In genomic region chr3:9770276-9770812, GRCh38 we compare ENCODE assay signal across 8 cellular contexts. TPM values are rescaled to one million over a fixed set of nuclear protein-coding genes. Genes with fewer than 3 reads are reported as not detected.
DNase-seq lines count a peak whose midpoint lies in the region; ATAC-seq and TF ChIP-seq lines count a peak whose summit lies in the region.

No MANE protein-coding gene starts in this region.

- H3K27me3 ChIP-seq in mammary epithelial cell (ENCODE audit: insufficient read depth, low read length) = no peaks in the 10 kb centered on the region

- no peaks in the 10 kb centered on the region for H4K20me1 ChIP-seq in mammary epithelial cell (ENCODE audit: insufficient read depth, low read length)

- no peak for DNase-seq in activated CD4-positive, alpha-beta T cell treated with anti-CD3 and anti-CD28 coated beads, Interleukin-2, amount 10 ng/mL, durations not matched to agents 24 days and 14 days
- no peak for DNase-seq in activated CD4-positive, alpha-beta T cell treated with anti-CD3 and anti-CD28 coated beads for 1 hour
- DNase-seq in mammary epithelial cell = no peak
- DNase-seq in left colon = peak; percentile 85 to 86
- DNase-seq in stimulated activated naive CD8-positive, alpha-beta T cell treated with anti-CD3 and anti-CD28 coated beads, Interleukin-15, amount 100 ng/mL, for 72 hours = no peak
- DNase-seq in dedifferentiated amniotic fluid mesenchymal stem cell (ENCODE audit: extremely low spot score) = no peak
- no peak for DNase-seq in T1000 (lab: John Stamatoyannopoulos, UW)

- intact Hi-C loops in activated CD4-positive, alpha-beta T cell treated with anti-CD3 and anti-CD28 coated beads, Interleukin-2, amount 10 ng/mL, durations not matched to agents 24 days and 14 days (cut with micrococcal nuclease) = loop anchor here (1.0 kb wide), 1 partner anchor 8 kb away; no protein-coding TSS in a partner anchor
- intact Hi-C loops in mammary epithelial cell (cut with micrococcal nuclease) (no loop called here), left colon (cut with DNase I, micrococcal nuclease) (no loop called here)

- H3K27me3 Mint-ChIP-seq in activated CD4-positive, alpha-beta T cell treated with anti-CD3 and anti-CD28 coated beads, Interleukin-2, amount 10 ng/mL, durations not matched to agents 24 days and 14 days = no peaks in the 10 kb centered on the region
- H3K27me3 Mint-ChIP-seq in stimulated activated naive CD8-positive, alpha-beta T cell treated with anti-CD3 and anti-CD28 coated beads, Interleukin-15, amount 100 ng/mL, for 72 hours = peaks cover 7% of the 10 kb centered on the region

- peaks cover 26% of the 10 kb centered on the region for H3K36me3 Mint-ChIP-seq in activated CD4-positive, alpha-beta T cell treated with anti-CD3 and anti-CD28 coated beads, Interleukin-2, amount 10 ng/mL, durations not matched to agents 24 days and 14 days (ENCODE audit: low read depth)

- 16% methylated on average over 12 of the region's 15 CpGs for WGBS in mammary epithelial cell (ENCODE audit: low coverage, missing lambda C conversion rate)

- CTCF ChIA-PET in mammary epithelial cell (lab: Charles Lee; ENCODE audit: low non-redundant PET) = interaction anchor here (0.6 kb wide), 1 partner anchor 160 kb away, joined by 3 read pairs; no protein-coding TSS in a partner anchor

- H3K36me3 ChIP-seq in mammary epithelial cell (ENCODE audit: insufficient read depth, low read length) = no peaks in the 10 kb centered on the region

- H3K9ac ChIP-seq in mammary epithelial cell (ENCODE audit: insufficient read depth, low read length) = no peak overlapping the region

- no peaks in the 10 kb centered on the region for H3K9me3 Mint-ChIP-seq in activated CD4-positive, alpha-beta T cell treated with anti-CD3 and anti-CD28 coated beads, Interleukin-2, amount 10 ng/mL, durations not matched to agents 24 days and 14 days
- H3K9me3 Mint-ChIP-seq in stimulated activated naive CD8-positive, alpha-beta T cell treated with anti-CD3 and anti-CD28 coated beads, Interleukin-15, amount 100 ng/mL, for 72 hours = no peaks in the 10 kb centered on the region

- H3K4me1 Mint-ChIP-seq in activated CD4-positive, alpha-beta T cell treated with anti-CD3 and anti-CD28 coated beads, Interleukin-2, amount 10 ng/mL, durations not matched to agents 24 days and 14 days = peaks cover 43% of the 10 kb centered on the region
- peaks cover 43% of the 10 kb centered on the region for H3K4me1 Mint-ChIP-seq in stimulated activated naive CD8-positive, alpha-beta T cell treated with anti-CD3 and anti-CD28 coated beads, Interleukin-15, amount 100 ng/mL, for 72 hours

- peak overlapping the region in 2 of 3 experiments; percentile 39 to 41 for H3K4me3 ChIP-seq in mammary epithelial cell (replicated peaks in 1 of 3; ENCODE audit: insufficient read depth in 1 of 3, low read depth in 2 of 3, low read length in 3 of 3)

- ATAC-seq in left colon (peak; percentile 37), HG02938 (IDR thresholded peaks at IDR 0.05; ENCODE audit: unreplicated experiment) (no peak)
- ATAC-seq in stimulated activated naive CD8-positive, alpha-beta T cell treated with anti-CD3 and anti-CD28 coated beads, Interleukin-15, amount 100 ng/mL, for 72 hours = peak; percentile 15

- H3K9me3 ChIP-seq in mammary epithelial cell (replicated peaks; ENCODE audit: insufficient read depth, low read length) = no peaks in the 10 kb centered on the region

- H3K27ac Mint-ChIP-seq in activated CD4-positive, alpha-beta T cell treated with anti-CD3 and anti-CD28 coated beads, Interleukin-2, amount 10 ng/mL, durations not matched to agents 24 days and 14 days = peak overlapping the region; percentile 80
- H3K27ac Mint-ChIP-seq in stimulated activated naive CD8-positive, alpha-beta T cell treated with anti-CD3 and anti-CD28 coated beads, Interleukin-15, amount 100 ng/mL, for 72 hours = peak overlapping the region; percentile 5 to 16

- no TSS peak for BruUV-seq in mammary epithelial cell (replicated peaks; lab: Mats Ljungman, UMichigan)

- peaks cover 4% of the 10 kb centered on the region for H3K4me1 ChIP-seq in mammary epithelial cell (ENCODE audit: insufficient read depth, low read length)

- no peaks in the 10 kb centered on the region for H3K79me2 ChIP-seq in mammary epithelial cell (ENCODE audit: insufficient read depth, low read length)

- H2AFZ ChIP-seq in mammary epithelial cell (ENCODE audit: low read depth, low read length) = peak overlapping the region; percentile 85

- TF ChIP-seq CTCF in mammary epithelial cell (conservative IDR thresholded peaks at IDR 0.05 in 1 of 2, IDR thresholded peaks at IDR 0.05 in 1 of 2; ENCODE audit: extremely low read depth in 1 of 2, insufficient read depth in 1 of 2, low read depth in 1 of 2, low read length in 2 of 2) = no peak

- peak overlapping the region; percentile 85 for H3K4me2 ChIP-seq in mammary epithelial cell (ENCODE audit: insufficient read depth, low read depth, low read length)

- H3K27ac ChIP-seq in mammary epithelial cell (ENCODE audit: insufficient read depth, low read depth, low read length) = no peak overlapping the region

- dilution Hi-C loops in mammary epithelial cell (cut with HindIII; ENCODE audit: low sequenced_read_pairs) = no loop called here

- in situ Hi-C loops in mammary epithelial cell (cut with MboI; ENCODE audit: low sequenced_read_pairs in 2 of 2) = no loop called here

- peak overlapping the region; percentile 82 for H3K4me3 Mint-ChIP-seq in activated CD4-positive, alpha-beta T cell treated with anti-CD3 and anti-CD28 coated beads, Interleukin-2, amount 10 ng/mL, durations not matched to agents 24 days and 14 days
- peak overlapping the region; percentile 68 to 74 for H3K4me3 Mint-ChIP-seq in stimulated activated naive CD8-positive, alpha-beta T cell treated with anti-CD3 and anti-CD28 coated beads, Interleukin-15, amount 100 ng/mL, for 72 hours

RNA-seq across cellular contexts. Expression of gene CAMK1, which starts 0.6 kb away (rescaled TPM):
- 81.0 and 83.7 TPM in 2 replicates for total RNA-seq in activated CD4-positive, alpha-beta T cell treated with anti-CD3 and anti-CD28 coated beads, Interleukin-2, amount 10 ng/mL, durations not matched to agents 24 days and 14 days
- total RNA-seq in mammary epithelial cell (1 to 10 TPM in 1 of 2 donors, under 1 TPM in 1; 0.50 to 2.3 TPM), left colon (10 to 100 TPM in 1 of 2 donors, 1 to 10 TPM in 1; 8.2 to 10.9 TPM)
- 2.4 TPM for polyA plus RNA-seq in mammary epithelial cell
- not detected for polyA minus RNA-seq in mammary epithelial cell

RNA-seq across cellular contexts. Expression of gene OGG1, which starts 20.6 kb away (rescaled TPM):
- total RNA-seq in activated CD4-positive, alpha-beta T cell treated with anti-CD3 and anti-CD28 coated beads, Interleukin-2, amount 10 ng/mL, durations not matched to agents 24 days and 14 days = 37.0 and 41.1 TPM in 2 replicates
- total RNA-seq in mammary epithelial cell (10 to 100 TPM; 17.5 to 19.2 TPM), left colon (10 to 100 TPM; 23.8 to 25.0 TPM)
- 18.0 TPM for polyA plus RNA-seq in mammary epithelial cell
- 14.3 TPM for polyA minus RNA-seq in mammary epithelial cell

RNA-seq across cellular contexts. Expression of gene TADA3, which starts 21.9 kb away (rescaled TPM):
- total RNA-seq in activated CD4-positive, alpha-beta T cell treated with anti-CD3 and anti-CD28 coated beads, Interleukin-2, amount 10 ng/mL, durations not matched to agents 24 days and 14 days = 63.4 and 64.6 TPM in 2 replicates
- total RNA-seq in mammary epithelial cell (10 to 100 TPM; 57.5 to 75.5 TPM), left colon (10 to 100 TPM; 54.1 to 67.0 TPM)
- 47.0 TPM for polyA plus RNA-seq in mammary epithelial cell
- polyA minus RNA-seq in mammary epithelial cell = 54.3 TPM

RNA-seq across cellular contexts. Expression of gene ARPC4, which starts 22.5 kb away (rescaled TPM):
- 263 and 267 TPM in 2 replicates for total RNA-seq in activated CD4-positive, alpha-beta T cell treated with anti-CD3 and anti-CD28 coated beads, Interleukin-2, amount 10 ng/mL, durations not matched to agents 24 days and 14 days
- total RNA-seq in mammary epithelial cell (100 to 1,000 TPM; 135 to 202 TPM), left colon (100 to 1,000 TPM; 215 to 222 TPM)
- polyA plus RNA-seq in mammary epithelial cell = 267 TPM
- 174 TPM for polyA minus RNA-seq in mammary epithelial cell

RNA-seq across cellular contexts. Expression of gene BRPF1, which starts 38.8 kb away (rescaled TPM):
- total RNA-seq in activated CD4-positive, alpha-beta T cell treated with anti-CD3 and anti-CD28 coated beads, Interleukin-2, amount 10 ng/mL, durations not matched to agents 24 days and 14 days = 41.7 and 45.3 TPM in 2 replicates
- total RNA-seq in mammary epithelial cell (10 to 100 TPM; 16.5 to 21.2 TPM), left colon (10 to 100 TPM; 14.0 to 15.9 TPM)
- polyA plus RNA-seq in mammary epithelial cell = 8.4 TPM
- 24.1 TPM for polyA minus RNA-seq in mammary epithelial cell

Comparison
In these comparisons a context has a peak if more than half of its experiments do, and no peak if none do; other contexts are left out.
1. DNase-seq: peak in left colon (2 of 2); none in activated CD4-positive, alpha-beta T cell treated with anti-CD3 and anti-CD28 coated beads, Interleukin-2, amount 10 ng/mL, durations not matched to agents 24 days and 14 days (single experiment), activated CD4-positive, alpha-beta T cell treated with anti-CD3 and anti-CD28 coated beads for 1 hour (single experiment), mammary epithelial cell (single experiment), stimulated activated naive CD8-positive, alpha-beta T cell treated with anti-CD3 and anti-CD28 coated beads, Interleukin-15, amount 100 ng/mL, for 72 hours (0 of 2), dedifferentiated amniotic fluid mesenchymal stem cell (single experiment) and T1000 (single experiment).